ENCODE assay signal across 1 cellular context in genomic region chr19:53908106-53908932, GRCh38.
TF ChIP-seq lines count a peak whose summit lies in the region.

No MANE protein-coding gene starts in this region.

TF ChIP-seq in HepG2, 621 proteins besides CTCF, POLR2A, EP300 and RAD21:
- TF ChIP-seq GABPB1 (CRISPR knock-in tag; IDR thresholded peaks at IDR 0.05) (peak; percentile 56), ZFY (CRISPR knock-in tag; IDR thresholded peaks at IDR 0.05) (0 out of 2 replicates have a peak, but pooled peaks have one; percentile 22), GABPA (IDR thresholded peaks at IDR 0.05; ENCODE audit: low read depth, low read length) (no peak), GABPA (CRISPR knock-in tag; IDR thresholded peaks at IDR 0.05; ENCODE audit: low read depth) (peak; percentile 43; the same call in 1 of the 2 replicates), RFX5 (IDR thresholded peaks at IDR 0.05; ENCODE audit: low read depth, low read length) (no peak), HCFC1 (IDR thresholded peaks at IDR 0.05; ENCODE audit: low read depth, low read length) (peak; percentile 85), ZC3H4 (CRISPR knock-in tag; IDR thresholded peaks at IDR 0.05; ENCODE audit: borderline replicate concordance) (no peak), ZNF143 (CRISPR knock-in tag; IDR thresholded peaks at IDR 0.05) (peak; percentile 94), PITX1 (CRISPR knock-in tag; IDR thresholded peaks at IDR 0.05) (no peak), ZNF337 (CRISPR knock-in tag; IDR thresholded peaks at IDR 0.05; ENCODE audit: borderline replicate concordance, low read depth) (no peak), ZFP91 (CRISPR knock-in tag; IDR thresholded peaks at IDR 0.05; ENCODE audit: borderline replicate concordance) (peak; percentile 42; the same call in 1 of the 2 replicates), ZNF597 (CRISPR knock-in tag; IDR thresholded peaks at IDR 0.05) (0 out of 2 replicates have a peak, but pooled peaks have one; percentile 66), ZBTB49 (CRISPR knock-in tag; IDR thresholded peaks at IDR 0.05; ENCODE audit: borderline replicate concordance) (no peak), CREM (IDR thresholded peaks at IDR 0.05) (peak; percentile 49; the same call in 1 of the 2 replicates), CREM (CRISPR knock-in tag; IDR thresholded peaks at IDR 0.05) (no peak), CREB1 (IDR thresholded peaks at IDR 0.05) (no peak), CREB1 (CRISPR knock-in tag; IDR thresholded peaks at IDR 0.05) (no peak), THAP11 (CRISPR knock-in tag; IDR thresholded peaks at IDR 0.05) (peak; percentile 97), ZNF10 (CRISPR knock-in tag; IDR thresholded peaks at IDR 0.05; ENCODE audit: borderline replicate concordance, low read depth) (no peak), SUZ12 (IDR thresholded peaks at IDR 0.05; ENCODE audit: low read depth, low read length) (peak; percentile 73), ZNF574 (CRISPR knock-in tag; IDR thresholded peaks at IDR 0.05) (peak; percentile 49; the same call in 1 of the 2 replicates)
- TF ChIP-seq, protein P1, sequence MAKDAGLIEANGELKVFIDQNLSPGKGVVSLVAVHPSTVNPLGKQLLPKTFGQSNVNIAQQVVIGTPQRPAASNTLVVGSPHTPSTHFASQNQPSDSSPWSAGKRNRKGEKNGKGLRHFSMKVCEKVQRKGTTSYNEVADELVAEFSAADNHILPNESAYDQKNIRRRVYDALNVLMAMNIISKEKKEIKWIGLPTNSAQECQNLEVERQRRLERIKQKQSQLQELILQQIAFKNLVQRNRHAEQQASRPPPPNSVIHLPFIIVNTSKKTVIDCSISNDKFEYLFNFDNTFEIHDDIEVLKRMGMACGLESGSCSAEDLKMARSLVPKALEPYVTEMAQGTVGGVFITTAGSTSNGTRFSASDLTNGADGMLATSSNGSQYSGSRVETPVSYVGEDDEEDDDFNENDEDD (CRISPR knock-in tag; IDR thresholded peaks at IDR 0.05; ENCODE audit: borderline replicate concordance): no peak
- TF ChIP-seq, protein P2, sequence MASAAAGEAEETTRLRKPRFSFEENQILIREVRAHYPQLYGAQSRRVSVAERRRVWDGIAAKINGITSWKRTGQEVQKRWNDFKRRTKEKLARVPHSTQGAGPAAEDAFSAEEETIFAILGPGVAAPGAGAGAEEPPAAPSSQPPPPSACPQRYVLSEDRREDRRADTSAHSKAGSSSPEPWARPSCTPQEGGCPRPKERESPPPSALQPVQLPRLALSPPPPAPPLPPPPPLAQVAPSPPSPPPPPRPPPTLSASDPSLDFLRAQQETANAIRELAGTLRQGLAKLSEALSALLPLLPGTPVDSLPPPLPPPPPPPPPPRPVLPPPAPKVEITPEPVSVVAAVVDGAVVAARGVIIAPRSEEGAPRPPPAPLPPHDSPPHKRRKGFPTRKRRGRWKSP (CRISPR knock-in tag; IDR thresholded peaks at IDR 0.05): no peak
